8 cellular contexts compared by ENCODE assay signal in genomic region chrX:14872851-14873675, GRCh38. TPM values are rescaled to one million over a fixed set of nuclear protein-coding genes. Genes with fewer than 3 reads are reported as not detected.
DNase-seq lines count a peak whose midpoint lies in the region; ATAC-seq and TF ChIP-seq lines count a peak whose summit lies in the region.

Gene FANCB (minus strand): TSS chrX:14873069. CDS start chrX:14865510, 7,559 bp downstream.
Gene MOSPD2 (plus strand): TSS chrX:14873421. CDS start chrX:14873529, 108 bp downstream.

- ATAC-seq in GM18498 (IDR thresholded peaks at IDR 0.05; ENCODE audit: unreplicated experiment) (peak; percentile 97), HG02885 (IDR thresholded peaks at IDR 0.05; ENCODE audit: poor library complexity, unreplicated experiment) (peak; percentile 95), left cardiac atrium (peak; percentile 99 to 100), upper lobe of right lung (peak; percentile 99)

- peak within 1 kb of the TSS; percentile 78 for H3K27ac ChIP-seq in upper lobe of right lung

- peak within 1 kb of the TSS; percentile 72 for H3K4me3 ChIP-seq in upper lobe of right lung

- H3K9me3 ChIP-seq in upper lobe of right lung, result no peaks in the 10 kb centered on the region

- no peaks in the 10 kb centered on the region for H3K27me3 ChIP-seq in upper lobe of right lung

- no peak for TF ChIP-seq CTCF in upper lobe of right lung (IDR thresholded peaks at IDR 0.05)

- DNase-seq in NCI-H1694 (lab: John Stamatoyannopoulos, UW), result peak; percentile 79
- peak; percentile 13 to 95 (median 86) for DNase-seq in amygdala (lab: John Stamatoyannopoulos, UW)
- DNase-seq in left cardiac atrium, result peak; percentile 94
- peak; percentile 98 for DNase-seq in posterior vena cava (ENCODE audit: low spot score)
- peak; percentile 97 for DNase-seq in upper lobe of right lung

- H3K4me1 ChIP-seq in upper lobe of right lung, result no peaks in the 10 kb centered on the region

- no peaks in the 10 kb centered on the region for H3K36me3 ChIP-seq in upper lobe of right lung

- intact Hi-C loops in T-helper 1 cell treated with Interleukin-12 subunit alpha and Interleukin-12 subunit beta and Interleukin-4 antibody, amounts not matched to agents 30 ng/mL and 1 ng/mL, for 36 hours (cut with micrococcal nuclease), result loop anchor here (1.0 to 10.0 kb wide), 13 partner anchors 26 to 1849 kb away; partner anchors contain the start of genes AP1S2, CA5B, GEMIN8 and OFD1
- intact Hi-C loops in left cardiac atrium (cut with DNase I) (no loop called here), posterior vena cava (cut with DNase I) (no loop called here), upper lobe of right lung (cut with DNase I) (no loop called here)

RNA-seq across cellular contexts. Expression of gene FANCB, which starts in this region (rescaled TPM):
- total RNA-seq in T-helper 1 cell treated with Interleukin-12 subunit alpha and Interleukin-12 subunit beta and Interleukin-4 antibody, amounts not matched to agents 30 ng/mL and 1 ng/mL, for 36 hours, result 9.9 and 11.2 TPM in 2 replicates
- 1 to 10 TPM in 1 of 2 donors, under 1 TPM in 1; 0.82 to 1.4 TPM for total RNA-seq in left cardiac atrium
- 1 to 10 TPM; 1.6 to 2.0 TPM for total RNA-seq in posterior vena cava
- total RNA-seq in upper lobe of right lung, result 1.2 TPM

RNA-seq across cellular contexts. Expression of gene MOSPD2, which starts in this region (rescaled TPM):
- total RNA-seq in T-helper 1 cell treated with Interleukin-12 subunit alpha and Interleukin-12 subunit beta and Interleukin-4 antibody, amounts not matched to agents 30 ng/mL and 1 ng/mL, for 36 hours, result 12.2 and 14.0 TPM in 2 replicates
- 1 to 10 TPM; 6.9 to 9.0 TPM for total RNA-seq in left cardiac atrium
- 10 to 100 TPM; 11.7 to 13.8 TPM for total RNA-seq in posterior vena cava
- 34.3 TPM for total RNA-seq in upper lobe of right lung

Comparison
In these comparisons a context has a peak if more than half of its experiments do, and no peak if none do; other contexts are left out.
1. Peak in every context shown above with its lines: DNase-seq, ATAC-seq, H3K4me3 ChIP-seq and H3K27ac ChIP-seq.